ENCODE assay signal across 23 cellular contexts in the genomic region with DNA sequence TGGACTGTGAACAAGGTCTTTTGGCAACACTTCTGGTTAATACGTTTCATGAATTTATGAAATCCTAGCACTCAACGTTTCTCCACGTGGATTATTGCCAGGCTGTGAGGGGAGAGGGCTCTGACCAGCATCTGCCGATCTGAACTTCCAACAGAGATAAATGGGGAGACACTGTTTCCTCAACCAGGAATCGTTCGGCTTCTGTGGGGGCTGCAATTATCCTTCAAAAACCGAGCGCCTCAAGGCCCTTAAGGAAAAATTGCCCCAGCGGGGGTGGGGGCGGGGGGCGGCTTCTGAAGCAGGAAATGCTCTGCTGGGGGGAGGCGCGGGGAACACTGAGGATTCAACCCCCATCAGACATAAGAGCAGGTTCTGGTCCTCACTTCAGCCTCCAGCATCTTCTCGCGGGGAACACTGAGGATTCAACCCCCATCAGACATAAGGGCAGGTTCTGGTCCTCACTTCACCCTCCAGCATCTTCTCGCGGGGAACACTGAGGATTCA.
DNase-seq lines count a peak whose midpoint lies in the region; ATAC-seq and TF ChIP-seq lines count a peak whose summit lies in the region.
"Had no signal": no experiment of that assay in that cellular context is flagged by ENCODE, and none has a peak within 500 bp of the region (broad histone marks: within the 10 kb centered on the region; RNA-seq: fewer than 3 reads in every experiment).

No MANE protein-coding gene starts in this region.

- POLR2A ChIA-PET in WTC11 (lab: Charles Lee) = no interaction called here
- POLR2A ChIA-PET in naive thymus-derived CD4-positive, alpha-beta T cell (lab: Charles Lee) = no interaction called here

- H3K9me3 ChIP-seq in naive thymus-derived CD4-positive, alpha-beta T cell (ENCODE audit: control insufficient read depth in 2 of 3, low read length in 3 of 3) = no peaks in the 10 kb centered on the region
- no peaks in the 10 kb centered on the region for H3K9me3 ChIP-seq in psoas muscle

- CTCF ChIA-PET in WTC11 (lab: Charles Lee) = no interaction called here
- CTCF ChIA-PET in naive thymus-derived CD4-positive, alpha-beta T cell (lab: Charles Lee) = no interaction called here

- no peaks in the 10 kb centered on the region for H3K36me3 Mint-ChIP-seq in stimulated activated naive CD8-positive, alpha-beta T cell treated with anti-CD3 and anti-CD28 coated beads, Interleukin-15, Interleukin-2, amounts not matched to agents 100 ng/mL and 50 ng/mL, for 24 hours (ENCODE audit: low read depth)
- H3K36me3 Mint-ChIP-seq in WTC11 = no peaks in the 10 kb centered on the region; the same call in 1 of the 2 replicates
- H3K36me3 Mint-ChIP-seq in naive thymus-derived CD4-positive, alpha-beta T cell = peaks cover 0 to 3% (median 0%) of the 10 kb centered on the region in 5 donors

- TF ChIP-seq CTCF in WTC11 (IDR thresholded peaks at IDR 0.05) = no peak
- TF ChIP-seq CTCF in psoas muscle (IDR thresholded peaks at IDR 0.05) = no peak

- no peaks in the 10 kb centered on the region for H3K36me3 ChIP-seq in naive thymus-derived CD4-positive, alpha-beta T cell (ENCODE audit: control insufficient read depth in 2 of 3, insufficient read depth in 3 of 3, low read length in 3 of 3)
- no peaks in the 10 kb centered on the region for H3K36me3 ChIP-seq in psoas muscle (ENCODE audit: insufficient read depth in 1 of 2, low read depth in 1 of 2)
- H3K36me3 ChIP-seq: cardiac muscle cell, HAP-1, tibial nerve had no signal

- no peak overlapping the region for H3K27ac ChIP-seq in naive thymus-derived CD4-positive, alpha-beta T cell (ENCODE audit: low read depth, low read length)
- H3K27ac ChIP-seq in psoas muscle = no peak overlapping the region
- H3K27ac ChIP-seq: cardiac muscle cell, epithelial cell of prostate, RWPE1, tibial nerve had no signal

- intact Hi-C loops in naive thymus-derived CD4-positive, alpha-beta T cell (cut with micrococcal nuclease) = no loop called here
- intact Hi-C loops in psoas muscle (cut with DNase I) = no loop called here

- H3K4me1 ChIP-seq in naive thymus-derived CD4-positive, alpha-beta T cell (ENCODE audit: control insufficient read depth in 2 of 2, insufficient read depth in 2 of 2, low read length in 2 of 2) = peaks cover 0 to 14% of the 10 kb centered on the region in 2 donors
- H3K4me1 ChIP-seq in psoas muscle = no peaks in the 10 kb centered on the region
- H3K4me1 ChIP-seq: HAP-1 had no signal

- 34 to 38% (median 38%) methylated on average over 15 of the region's 17 CpGs for WGBS in psoas muscle, 3 donors

- H3K27ac Mint-ChIP-seq in stimulated activated naive CD8-positive, alpha-beta T cell treated with anti-CD3 and anti-CD28 coated beads, Interleukin-15, Interleukin-2, amounts not matched to agents 100 ng/mL and 50 ng/mL, for 24 hours = no peak overlapping the region
- H3K27ac Mint-ChIP-seq in stimulated activated naive CD8-positive, alpha-beta T cell treated with anti-CD3 and anti-CD28 coated beads, Interleukin-15, amount 100 ng/mL, for 72 hours = no peak overlapping the region
- no peak overlapping the region for H3K27ac Mint-ChIP-seq in WTC11
- H3K27ac Mint-ChIP-seq in naive thymus-derived CD4-positive, alpha-beta T cell = peak overlapping the region in 2 of 9 donors; percentile 69 to 70

- ATAC-seq in stimulated activated naive CD8-positive, alpha-beta T cell treated with anti-CD3 and anti-CD28 coated beads, Interleukin-15, amount 100 ng/mL, for 72 hours = no peak
- ATAC-seq in WTC11 = no peak
- no peak for ATAC-seq in naive thymus-derived CD4-positive, alpha-beta T cell
- no peak for ATAC-seq in HG03108 (IDR thresholded peaks at IDR 0.05; ENCODE audit: unreplicated experiment)
- no peak for ATAC-seq in psoas muscle
- ATAC-seq: activated CD4-positive, CD25-positive, alpha-beta regulatory T cell treated with anti-CD3 and anti-CD28 coated beads, Interleukin-2, amount 50 U/mL, for 24 hours had no signal

- no peaks in the 10 kb centered on the region for H3K9me3 Mint-ChIP-seq in stimulated activated naive CD8-positive, alpha-beta T cell treated with anti-CD3 and anti-CD28 coated beads, Interleukin-15, Interleukin-2, amounts not matched to agents 100 ng/mL and 50 ng/mL, for 24 hours
- H3K9me3 Mint-ChIP-seq in stimulated activated naive CD8-positive, alpha-beta T cell treated with anti-CD3 and anti-CD28 coated beads, Interleukin-15, amount 100 ng/mL, for 72 hours = no peaks in the 10 kb centered on the region
- H3K9me3 Mint-ChIP-seq in WTC11 = peaks cover 6% of the 10 kb centered on the region
- peaks cover 0 to 1% (median 0%) of the 10 kb centered on the region in 11 donors for H3K9me3 Mint-ChIP-seq in naive thymus-derived CD4-positive, alpha-beta T cell

- peaks cover 23% of the 10 kb centered on the region for H3K4me1 Mint-ChIP-seq in stimulated activated naive CD8-positive, alpha-beta T cell treated with anti-CD3 and anti-CD28 coated beads, Interleukin-15, Interleukin-2, amounts not matched to agents 100 ng/mL and 50 ng/mL, for 24 hours (ENCODE audit: low read depth)
- peaks cover 28% of the 10 kb centered on the region for H3K4me1 Mint-ChIP-seq in stimulated activated naive CD8-positive, alpha-beta T cell treated with anti-CD3 and anti-CD28 coated beads, Interleukin-15, amount 100 ng/mL, for 72 hours
- peaks cover 11% of the 10 kb centered on the region for H3K4me1 Mint-ChIP-seq in WTC11
- H3K4me1 Mint-ChIP-seq in naive thymus-derived CD4-positive, alpha-beta T cell = peaks cover 10 to 27% (median 21%) of the 10 kb centered on the region in 7 donors

- peaks cover 15% of the 10 kb centered on the region for H3K27me3 Mint-ChIP-seq in stimulated activated naive CD8-positive, alpha-beta T cell treated with anti-CD3 and anti-CD28 coated beads, Interleukin-15, Interleukin-2, amounts not matched to agents 100 ng/mL and 50 ng/mL, for 24 hours
- peaks cover 41% of the 10 kb centered on the region for H3K27me3 Mint-ChIP-seq in stimulated activated naive CD8-positive, alpha-beta T cell treated with anti-CD3 and anti-CD28 coated beads, Interleukin-15, amount 100 ng/mL, for 72 hours
- H3K27me3 Mint-ChIP-seq in WTC11 (ENCODE audit: low read depth) = peaks cover 50% of the 10 kb centered on the region
- H3K27me3 Mint-ChIP-seq in naive thymus-derived CD4-positive, alpha-beta T cell = peaks cover 10 to 48% (median 10%) of the 10 kb centered on the region in 5 donors

- no peak for DNase-seq in stimulated activated naive CD8-positive, alpha-beta T cell treated with anti-CD3 and anti-CD28 coated beads, Interleukin-15, amount 100 ng/mL, for 72 hours
- DNase-seq in WTC11 (ENCODE audit: low spot score) = no peak
- no peak for DNase-seq in naive thymus-derived CD4-positive, alpha-beta T cell
- no peak for DNase-seq in SIG-M5 treated with dmso at 0.1 percent for 504 hours (lab: John Stamatoyannopoulos, UW; ENCODE audit: unreplicated experiment)
- no peak for DNase-seq in psoas muscle
- DNase-seq in DMS79 treated with DMSO at 0.1 percent for 48 hours (lab: John Stamatoyannopoulos, UW) = no peak
- DNase-seq: activated gamma-delta T cell treated with Interleukin-2 at 50 U/mL for 16 hours; amygdala; islet precursor cell; Kasumi-1; NCI-H1048; NCI-H2029; stimulated activated naive CD4-positive, alpha-beta T cell; T1000 had no signal

- H3K4me3 ChIP-seq in naive thymus-derived CD4-positive, alpha-beta T cell (ENCODE audit: low read length) = no peak overlapping the region
- H3K4me3 ChIP-seq in psoas muscle = no peak overlapping the region
- H3K4me3 ChIP-seq: cardiac muscle cell, HAP-1, lung, tibial nerve had no signal

- H3K4me3 Mint-ChIP-seq in stimulated activated naive CD8-positive, alpha-beta T cell treated with anti-CD3 and anti-CD28 coated beads, Interleukin-15, Interleukin-2, amounts not matched to agents 100 ng/mL and 50 ng/mL, for 24 hours = peak overlapping the region; percentile 54
- H3K4me3 Mint-ChIP-seq in stimulated activated naive CD8-positive, alpha-beta T cell treated with anti-CD3 and anti-CD28 coated beads, Interleukin-15, amount 100 ng/mL, for 72 hours = peak overlapping the region in 1 of 2 donors; percentile 77
- peak overlapping the region; percentile 73 for H3K4me3 Mint-ChIP-seq in WTC11
- peak overlapping the region in 8 of 10 donors; percentile 71 to 89 (median 81) for H3K4me3 Mint-ChIP-seq in naive thymus-derived CD4-positive, alpha-beta T cell

- H3K27me3 ChIP-seq in naive thymus-derived CD4-positive, alpha-beta T cell (ENCODE audit: control insufficient read depth in 2 of 2, insufficient read depth in 2 of 2, low read length in 2 of 2) = no peaks in the 10 kb centered on the region
- peaks cover 0 to 66% (median 10%) of the 10 kb centered on the region in 3 donors for H3K27me3 ChIP-seq in psoas muscle (ENCODE audit: insufficient read depth in 3 of 3, low read length in 2 of 3)

TF ChIP-seq in WTC11, 78 proteins besides CTCF, POLR2A, EP300 and RAD21:
- TF ChIP-seq, protein P1, sequence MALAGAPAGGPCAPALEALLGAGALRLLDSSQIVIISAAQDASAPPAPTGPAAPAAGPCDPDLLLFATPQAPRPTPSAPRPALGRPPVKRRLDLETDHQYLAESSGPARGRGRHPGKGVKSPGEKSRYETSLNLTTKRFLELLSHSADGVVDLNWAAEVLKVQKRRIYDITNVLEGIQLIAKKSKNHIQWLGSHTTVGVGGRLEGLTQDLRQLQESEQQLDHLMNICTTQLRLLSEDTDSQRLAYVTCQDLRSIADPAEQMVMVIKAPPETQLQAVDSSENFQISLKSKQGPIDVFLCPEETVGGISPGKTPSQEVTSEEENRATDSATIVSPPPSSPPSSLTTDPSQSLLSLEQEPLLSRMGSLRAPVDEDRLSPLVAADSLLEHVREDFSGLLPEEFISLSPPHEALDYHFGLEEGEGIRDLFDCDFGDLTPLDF (CRISPR knock-in tag; IDR thresholded peaks at IDR 0.05) = no peak
- no peak for TF ChIP-seq ZNF138 (CRISPR knock-in tag; conservative IDR thresholded peaks at IDR 0.05)
TF ChIP-seq in WTC11: peak in this region for 0.
